19 cellular contexts compared by ENCODE assay signal in genomic region chr1:44024031-44024902, GRCh38. TPM values are rescaled to one million over a fixed set of nuclear protein-coding genes. Genes with fewer than 3 reads are reported as not detected.
DNase-seq lines count a peak whose midpoint lies in the region; ATAC-seq and TF ChIP-seq lines count a peak whose summit lies in the region.
"Had no signal": no experiment of that assay in that cellular context is flagged by ENCODE, and none has a peak within 500 bp of the region (broad histone marks: within the 10 kb centered on the region; RNA-seq: fewer than 3 reads in every experiment).

No MANE protein-coding gene starts in this region.

- intact Hi-C loops in esophagus squamous epithelium (cut with DNase I) = no loop called here

- no peaks in the 10 kb centered on the region for H3K27me3 ChIP-seq in ACC112 (ENCODE audit: insufficient read depth, low read length)
- H3K27me3 ChIP-seq in OCI-LY3 (ENCODE audit: low read depth, low read length) = no peaks in the 10 kb centered on the region
- H3K27me3 ChIP-seq in esophagus squamous epithelium = no peaks in the 10 kb centered on the region
- H3K27me3 ChIP-seq in gastroesophageal sphincter = no peaks in the 10 kb centered on the region
- H3K27me3 ChIP-seq: ascending aorta, left lung, Peyer's patch had no signal

- H3K36me3 ChIP-seq in ACC112 (ENCODE audit: insufficient read depth, low read length) (no peaks in the 10 kb centered on the region), OCI-LY3 (replicated peaks; ENCODE audit: low read depth, low read length) (no peaks in the 10 kb centered on the region), esophagus squamous epithelium (peaks cover 0 to 33% (median 0%) of the 10 kb centered on the region in 3 donors), gastroesophageal sphincter (peaks cover 0 to 32% of the 10 kb centered on the region in 2 donors)
- H3K36me3 ChIP-seq: ascending aorta, Peyer's patch, WERI-Rb-1 had no signal

- no peak for TF ChIP-seq CTCF in OCI-LY3 (IDR thresholded peaks at IDR 0.05; ENCODE audit: low read depth, low read length)
- no peak for TF ChIP-seq CTCF in esophagus squamous epithelium (IDR thresholded peaks at IDR 0.05)
- no peak for TF ChIP-seq CTCF in gastroesophageal sphincter (IDR thresholded peaks at IDR 0.05)

- no peak overlapping the region for H3K4me3 ChIP-seq in ACC112 (ENCODE audit: low read depth, low read length)
- H3K4me3 ChIP-seq in OCI-LY3 (ENCODE audit: low read length) = peak overlapping the region; percentile 51; the same call in 1 of the 2 replicates
- no peak overlapping the region for H3K4me3 ChIP-seq in esophagus squamous epithelium
- no peak overlapping the region for H3K4me3 ChIP-seq in gastroesophageal sphincter
- H3K4me3 ChIP-seq: ascending aorta, left lung, Peyer's patch, skin epidermis had no signal

- DNase-seq in esophagus squamous epithelium (lab: John Stamatoyannopoulos, UW) = no peak
- DNase-seq in COLO668 (lab: John Stamatoyannopoulos, UW; ENCODE audit: unreplicated experiment) = no peak
- no peak for DNase-seq in LoVo (ENCODE audit: low spot score)
- DNase-seq: activated CD4-positive, alpha-beta T cell treated with anti-CD3 and anti-CD28 coated beads, Interleukin-2, amount 50 U/mL, for 1 hour; GOT3; NCI-H1417; NCI-H446; stimulated activated CD4-positive, alpha-beta T cell treated with anti-CD3 and anti-CD28 coated beads, Interleukin-2, amount 100 ng/mL, for 24 hours; WERI-Rb-1 had no signal

- H3K27ac ChIP-seq in ACC112 (ENCODE audit: low read depth, low read length) (0 out of 2 replicates have a peak overlapping the region, but pooled peaks have one; percentile 10), OCI-LY3 (ENCODE audit: low read length) (peak overlapping the region; percentile 32; the same call in 1 of the 2 replicates), esophagus squamous epithelium (peak overlapping the region; percentile 66 to 99 (median 70)), gastroesophageal sphincter (peak overlapping the region in 1 of 4 donors; percentile 19)
- H3K27ac ChIP-seq: ascending aorta, C4-2B, left lung, WERI-Rb-1 had no signal

- H3K4me1 ChIP-seq in ACC112 (ENCODE audit: control insufficient read depth, insufficient read depth, low read length, unreplicated experiment) (peaks cover 22% of the 10 kb centered on the region), OCI-LY3 (ENCODE audit: low read length) (peaks cover 20% of the 10 kb centered on the region), esophagus squamous epithelium (peaks cover 49 to 99% (median 57%) of the 10 kb centered on the region in 3 donors), gastroesophageal sphincter (peaks cover 0 to 9% (median 5%) of the 10 kb centered on the region in 3 donors)

- TF ChIP-seq EP300 in gastroesophageal sphincter (IDR thresholded peaks at IDR 0.05) = no peak

- 58 to 76% methylated on average over 3 to 4 of the region's 14 CpGs for WGBS in esophagus squamous epithelium, 2 donors
- 80% methylated on average over 1 of the region's 14 CpGs for WGBS in gastroesophageal sphincter (ENCODE audit: low coverage in 1 of 2), 2 donors

- H2AFZ ChIP-seq in ACC112 (ENCODE audit: low read length, unreplicated experiment) (no peak overlapping the region), OCI-LY3 (ENCODE audit: low read depth, low read length) (no peak overlapping the region)

- TF ChIP-seq POLR2A in esophagus squamous epithelium (IDR thresholded peaks at IDR 0.05) (no peak), gastroesophageal sphincter (IDR thresholded peaks at IDR 0.05) (no peak)

- no peaks in the 10 kb centered on the region for H4K20me1 ChIP-seq in OCI-LY3 (ENCODE audit: insufficient read depth, low read length)

- H3K4me2 ChIP-seq in OCI-LY3 (ENCODE audit: low read length) = peak overlapping the region; percentile 78

- H3K79me2 ChIP-seq in ACC112 (ENCODE audit: control insufficient read depth, insufficient read depth, low read length, unreplicated experiment) = no peaks in the 10 kb centered on the region
- no peaks in the 10 kb centered on the region for H3K79me2 ChIP-seq in OCI-LY3 (ENCODE audit: low read length)

- H3K9ac ChIP-seq in OCI-LY3 (ENCODE audit: low read length) = peak overlapping the region; percentile 6; the same call in 1 of the 2 replicates

- no peak for ATAC-seq in gastroesophageal sphincter
- ATAC-seq: activated naive CD4-positive, alpha-beta T cell treated with anti-CD3 and anti-CD28 coated beads, Interleukin-2, amount 50 U/mL, for 72 hours; stimulated activated effector memory CD8-positive, alpha-beta T cell treated with anti-CD3 and anti-CD28 coated beads, Interleukin-12 subunit alpha, Interleukin-12 subunit beta, amount 100 ng/mL, for 72 hours had no signal

- no peaks in the 10 kb centered on the region for H3K9me3 ChIP-seq in OCI-LY3 (ENCODE audit: insufficient read depth, low read length)
- H3K9me3 ChIP-seq in esophagus squamous epithelium = no peaks in the 10 kb centered on the region
- H3K9me3 ChIP-seq in gastroesophageal sphincter = no peaks in the 10 kb centered on the region
- H3K9me3 ChIP-seq: ascending aorta, left lung, Peyer's patch had no signal

RNA-seq across cellular contexts. Expression of gene SLC6A9, which starts 7.0 kb away (rescaled TPM):
- total RNA-seq in esophagus squamous epithelium (10 to 100 TPM; 10.4 to 40.0 (median 23.2) TPM), gastroesophageal sphincter (10 to 100 TPM in 1 of 4 donors, 1 to 10 TPM in 3; 1.8 to 14.2 (median 7.5) TPM)

RNA-seq across cellular contexts. Expression of gene CCDC24, which starts 32.9 kb away (rescaled TPM):
- total RNA-seq in esophagus squamous epithelium (1 to 10 TPM; 3.0 to 7.3 (median 4.7) TPM), gastroesophageal sphincter (1 to 10 TPM; 5.0 to 6.2 (median 5.5) TPM)

RNA-seq across cellular contexts. Expression of gene B4GALT2, which starts 45.3 kb away (rescaled TPM):
- total RNA-seq in esophagus squamous epithelium (10 to 100 TPM; 38.9 to 59.3 (median 48.3) TPM), gastroesophageal sphincter (100 to 1,000 TPM in 1 of 4 donors, 10 to 100 TPM in 3; 34.4 to 129 (median 37.6) TPM)

RNA-seq across cellular contexts. Expression of gene ATP6V0B, which starts 49.5 kb away (rescaled TPM):
- total RNA-seq in esophagus squamous epithelium = 100 to 1,000 TPM in 3 of 4 donors, 10 to 100 TPM in 1; 70.1 to 169 (median 135) TPM
- 100 to 1,000 TPM in 1 of 4 donors, 10 to 100 TPM in 3; 67.9 to 107 (median 89.9) TPM for total RNA-seq in gastroesophageal sphincter

RNA-seq across cellular contexts. Expression of gene DPH2, which starts 54.5 kb away (rescaled TPM):
- total RNA-seq in esophagus squamous epithelium = 10 to 100 TPM; 14.0 to 34.6 (median 27.7) TPM
- 10 to 100 TPM; 23.5 to 41.9 (median 32.5) TPM for total RNA-seq in gastroesophageal sphincter
